24 cellular contexts compared by ENCODE assay signal in the genomic region with DNA sequence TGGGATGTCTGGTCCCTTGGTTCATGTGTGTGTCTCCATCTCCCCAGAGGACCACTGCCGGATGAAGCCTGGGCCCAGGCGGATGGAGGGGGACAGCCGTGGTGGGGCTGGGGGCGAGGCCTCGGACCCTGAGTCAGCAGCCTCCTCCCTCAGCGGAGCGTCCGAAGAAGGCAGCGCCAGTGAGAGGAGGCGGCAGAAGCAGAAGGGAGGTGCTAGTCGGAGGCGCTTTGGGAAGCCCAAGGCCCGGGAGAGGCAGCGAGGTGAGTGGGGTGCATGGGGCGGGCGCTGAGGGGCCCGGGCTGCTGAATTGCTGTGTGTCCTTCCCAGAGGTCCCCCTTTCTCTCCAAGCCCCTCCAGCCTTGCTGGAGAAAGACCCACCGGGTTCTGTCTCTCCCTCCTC. TPM values are rescaled to one million over a fixed set of nuclear protein-coding genes. Genes with fewer than 3 reads are reported as not detected.
A peak's percentile ranks its signal among the peaks of the same experiment; 100 is the strongest.
DNase-seq lines count a peak whose midpoint lies in the region; ATAC-seq and TF ChIP-seq lines count a peak whose summit lies in the region.
"Had no signal": no experiment of that assay in that cellular context is flagged by ENCODE, and none has a peak within 500 bp of the region (broad histone marks: within the 10 kb centered on the region; RNA-seq: fewer than 3 reads in every experiment).

No MANE protein-coding gene starts in this region.

- CTCF ChIA-PET in RWPE1 (lab: Yijun Ruan, JAX) = no interaction called here

- H3K4me3 Mint-ChIP-seq in activated T-cell treated with anti-CD3 and anti-CD28 coated beads, Interleukin-2, amount 50 U/mL, for 24 hours = no peak overlapping the region
- peak overlapping the region; percentile 51 for H3K4me3 Mint-ChIP-seq in endothelial cell (ENCODE audit: unreplicated experiment)
- H3K4me3 Mint-ChIP-seq in stimulated activated effector memory CD8-positive, alpha-beta T cell treated with anti-CD3 and anti-CD28 coated beads, Interleukin-12 subunit alpha, Interleukin-12 subunit beta, amount 100 ng/mL, for 72 hours = peak overlapping the region; percentile 75

- peak overlapping the region; percentile 64 for H3K27ac Mint-ChIP-seq in activated T-cell treated with anti-CD3 and anti-CD28 coated beads, Interleukin-2, amount 50 U/mL, for 24 hours
- H3K27ac Mint-ChIP-seq in endothelial cell (ENCODE audit: unreplicated experiment) = no peak overlapping the region
- H3K27ac Mint-ChIP-seq in stimulated activated effector memory CD8-positive, alpha-beta T cell treated with anti-CD3 and anti-CD28 coated beads, Interleukin-12 subunit alpha, Interleukin-12 subunit beta, amount 100 ng/mL, for 72 hours = no peak overlapping the region

- TF ChIP-seq CTCF in RWPE1 (conservative IDR thresholded peaks at IDR 0.05; ENCODE audit: low read depth) (no peak), endothelial cell (IDR thresholded peaks at IDR 0.05; ENCODE audit: unreplicated experiment) (no peak)

- H3K27ac ChIP-seq in RWPE1 = peak overlapping the region; percentile 96
- H3K27ac ChIP-seq: brain microvascular endothelial cell, GM23248, left ventricle myocardium inferior, ovary had no signal

- peaks cover 51% of the 10 kb centered on the region for H3K36me3 Mint-ChIP-seq in activated T-cell treated with anti-CD3 and anti-CD28 coated beads, Interleukin-2, amount 50 U/mL, for 24 hours (ENCODE audit: low read depth)
- H3K36me3 Mint-ChIP-seq in endothelial cell (ENCODE audit: low read depth, unreplicated experiment) = peaks cover 19% of the 10 kb centered on the region
- H3K36me3 Mint-ChIP-seq in stimulated activated effector memory CD8-positive, alpha-beta T cell treated with anti-CD3 and anti-CD28 coated beads, Interleukin-12 subunit alpha, Interleukin-12 subunit beta, amount 100 ng/mL, for 72 hours = peaks cover 57% of the 10 kb centered on the region

- H3K27me3 Mint-ChIP-seq in activated T-cell treated with anti-CD3 and anti-CD28 coated beads, Interleukin-2, amount 50 U/mL, for 24 hours = no peaks in the 10 kb centered on the region
- H3K27me3 Mint-ChIP-seq in endothelial cell (ENCODE audit: unreplicated experiment) = peaks cover 41% of the 10 kb centered on the region

- ATAC-seq in stimulated activated effector memory CD8-positive, alpha-beta T cell treated with anti-CD3 and anti-CD28 coated beads, Interleukin-12 subunit alpha, Interleukin-12 subunit beta, amount 100 ng/mL, for 72 hours = no peak
- no peak for ATAC-seq in HG02938 (IDR thresholded peaks at IDR 0.05; ENCODE audit: unreplicated experiment)
- ATAC-seq: GM12878 had no signal

- POLR2A ChIA-PET in RWPE1 (lab: Yijun Ruan, JAX; ENCODE audit: low non-redundant PET) = no interaction called here

- no peaks in the 10 kb centered on the region for H3K9me3 Mint-ChIP-seq in activated T-cell treated with anti-CD3 and anti-CD28 coated beads, Interleukin-2, amount 50 U/mL, for 24 hours
- no peaks in the 10 kb centered on the region for H3K9me3 Mint-ChIP-seq in endothelial cell (ENCODE audit: unreplicated experiment)
- H3K9me3 Mint-ChIP-seq in stimulated activated effector memory CD8-positive, alpha-beta T cell treated with anti-CD3 and anti-CD28 coated beads, Interleukin-12 subunit alpha, Interleukin-12 subunit beta, amount 100 ng/mL, for 72 hours = no peaks in the 10 kb centered on the region
- H3K9me3 Mint-ChIP-seq: T-helper 2 cell treated with Interferon-gamma antibody and Interleukin-4, amounts not matched to agents 5 μg/mL and 100 μg/mL, for 36 hours had no signal

- H3K4me1 Mint-ChIP-seq in activated T-cell treated with anti-CD3 and anti-CD28 coated beads, Interleukin-2, amount 50 U/mL, for 24 hours (ENCODE audit: low read depth) = peaks cover 41% of the 10 kb centered on the region
- peaks cover 25% of the 10 kb centered on the region for H3K4me1 Mint-ChIP-seq in endothelial cell (ENCODE audit: unreplicated experiment)
- H3K4me1 Mint-ChIP-seq in stimulated activated effector memory CD8-positive, alpha-beta T cell treated with anti-CD3 and anti-CD28 coated beads, Interleukin-12 subunit alpha, Interleukin-12 subunit beta, amount 100 ng/mL, for 72 hours = peaks cover 47% of the 10 kb centered on the region

- no peak for DNase-seq in activated T-cell treated with anti-CD3 and anti-CD28 coated beads, Interleukin-2, amount 50 U/mL, for 24 hours
- DNase-seq in activated T-cell treated with anti-CD3 and anti-CD28 coated beads, Interleukin-2, amount 50 U/mL, for 1 hour = no peak
- DNase-seq in RWPE1 (ENCODE audit: low spot score) (no peak), endothelial cell (ENCODE audit: low spot score) (no peak), NCI-H446 treated with DMSO at 0.1 percent for 48 hours (lab: John Stamatoyannopoulos, UW) (no peak)
- DNase-seq in stimulated activated effector memory CD8-positive, alpha-beta T cell treated with anti-CD3 and anti-CD28 coated beads, Interleukin-12 subunit alpha, Interleukin-12 subunit beta, amount 100 ng/mL, for 72 hours (ENCODE audit: low spot score in 2 of 2) = no peak
- no peak for DNase-seq in central memory CD4-positive, alpha-beta T cell
- DNase-seq: 8988T; activated CD4-positive, alpha-beta T cell treated with anti-CD3 and anti-CD28 coated beads, Interleukin-2, amount 50 U/mL, for 1 hour; brain microvascular endothelial cell; EL; erythroblast; glutamatergic neuron; GM23248; left ventricle myocardium inferior; MV-4-11; NCI-H1436 treated with DMSO at 0.1 percent for 48 hours; NCI-H510A; retina; stimulated activated CD4-positive, alpha-beta T cell treated with anti-CD3 and anti-CD28 coated beads, Interleukin-2, amount 100 ng/mL, for 48 hours had no signal

RNA-seq across cellular contexts. Expression of gene CCDC106, which starts 3.2 kb away (rescaled TPM):
- 20.1 TPM for total RNA-seq in endothelial cell (ENCODE audit: unreplicated experiment)

RNA-seq across cellular contexts. Expression of gene U2AF2, which starts 3.6 kb away (rescaled TPM):
- 219 TPM for total RNA-seq in endothelial cell (ENCODE audit: unreplicated experiment)

RNA-seq across cellular contexts. Expression of gene ZNF581, which starts 7.8 kb away (rescaled TPM):
- 47.2 TPM for total RNA-seq in endothelial cell (ENCODE audit: unreplicated experiment)

RNA-seq across cellular contexts. Expression of gene ZNF580, which starts 10.4 kb away (rescaled TPM):
- 34.0 TPM for total RNA-seq in endothelial cell (ENCODE audit: unreplicated experiment)

RNA-seq across cellular contexts. Expression of gene EPN1, which starts 23.8 kb away (rescaled TPM):
- total RNA-seq in endothelial cell (ENCODE audit: unreplicated experiment) = 250 TPM
